ENCODE assay signal across 24 cellular contexts in genomic region chr10:109412353-109412752, GRCh38.
"Had no signal": no experiment of that assay in that cellular context is flagged by ENCODE, and none has a peak within 500 bp of the region (broad histone marks: within the 10 kb centered on the region; RNA-seq: fewer than 3 reads in every experiment).

No MANE protein-coding gene starts in this region.

- DNase-seq: immature natural killer cell; kidney; left colon; left lung; lower lobe of right lung; naive thymus-derived CD4-positive, alpha-beta T cell; right lobe of liver; stimulated activated CD4-positive, alpha-beta T cell treated with anti-CD3 and anti-CD28 coated beads, Interleukin-12 subunit alpha, Interleukin-12 subunit beta, amount 100 ng/mL, for 4 hours; stimulated activated CD4-positive, alpha-beta T cell treated with anti-CD3 and anti-CD28 coated beads, Interleukin-15, amount 100 ng/mL, for 24 hours; stimulated activated CD4-positive, alpha-beta T cell treated with anti-CD3 and anti-CD28 coated beads, Interleukin-2, amount 100 ng/mL, for 24 hours; stimulated activated CD4-positive, alpha-beta T cell treated with anti-CD3 and anti-CD28 coated beads, Interleukin-4, amount 100 ng/mL, for 1 hour; stimulated activated naive B cell treated with anti-CD40 and anti-IgM and Interleukin-4, amounts not matched to agents 10 μg/mL and 1 μg/mL and 100 μg/mL, for 72 hours; stimulated activated naive CD8-positive, alpha-beta T cell treated with anti-CD3 and anti-CD28 coated beads, Interleukin-15, Interleukin-2, amounts not matched to agents 100 U/mL and 50 U/mL, for 24 hours; stomach; transverse colon; upper lobe of left lung had no signal

- H3K4me3 ChIP-seq: left lung, lower lobe of right lung, mucosa of descending colon, ovary, right atrium auricular region, right lobe of liver, skin epidermis, stomach, testis, thyroid gland, transverse colon, upper lobe of left lung had no signal

- H3K9me3 Mint-ChIP-seq: natural killer cell treated with Interleukin-12 subunit alpha and Interleukin-12 subunit beta and Interleukin-15 and Interleukin-18, amount 100 ng/mL, for 72 hours had no signal

- H3K27me3 Mint-ChIP-seq: naive thymus-derived CD4-positive, alpha-beta T cell; natural killer cell treated with Interleukin-12 subunit alpha and Interleukin-12 subunit beta and Interleukin-15 and Interleukin-18, amount 100 ng/mL, for 72 hours; progenitor cell of endocrine pancreas; stimulated activated naive B cell treated with anti-CD40 and anti-IgM and Interleukin-4, amounts not matched to agents 10 μg/mL and 1 μg/mL and 100 μg/mL, for 72 hours had no signal

- H3K27me3 ChIP-seq: left lung, ovary, right atrium auricular region, right lobe of liver, stomach, testis, thyroid gland, transverse colon, upper lobe of left lung had no signal

- H3K36me3 ChIP-seq: left lung, lower lobe of right lung, ovary, right atrium auricular region, right lobe of liver, stomach, thyroid gland, transverse colon, upper lobe of left lung had no signal

- H3K4me1 Mint-ChIP-seq: immature natural killer cell; naive thymus-derived CD4-positive, alpha-beta T cell; stimulated activated naive B cell treated with anti-CD40 and anti-IgM and Interleukin-4, amounts not matched to agents 10 μg/mL and 1 μg/mL and 100 μg/mL, for 72 hours had no signal

- H3K27ac Mint-ChIP-seq: immature natural killer cell; naive thymus-derived CD4-positive, alpha-beta T cell; natural killer cell treated with Interleukin-12 subunit alpha and Interleukin-12 subunit beta and Interleukin-15 and Interleukin-18, amount 100 ng/mL, for 72 hours; progenitor cell of endocrine pancreas; stimulated activated naive B cell treated with anti-CD40 and anti-IgM and Interleukin-4, amounts not matched to agents 10 μg/mL and 1 μg/mL and 100 μg/mL, for 72 hours had no signal

- H3K36me3 Mint-ChIP-seq: immature natural killer cell; naive thymus-derived CD4-positive, alpha-beta T cell; natural killer cell treated with Interleukin-12 subunit alpha and Interleukin-12 subunit beta and Interleukin-15 and Interleukin-18, amount 100 ng/mL, for 72 hours; stimulated activated naive B cell treated with anti-CD40 and anti-IgM and Interleukin-4, amounts not matched to agents 10 μg/mL and 1 μg/mL and 100 μg/mL, for 72 hours had no signal

- H3K27ac ChIP-seq: left lung, lower lobe of right lung, ovary, right atrium auricular region, right lobe of liver, skin epidermis, stomach, testis, thyroid gland, transverse colon, upper lobe of left lung had no signal

- H3K4me1 ChIP-seq: left lung, lower lobe of right lung, right atrium auricular region, right lobe of liver, stomach, testis, thyroid gland, transverse colon, upper lobe of left lung had no signal

- H3K4me3 Mint-ChIP-seq: immature natural killer cell; naive thymus-derived CD4-positive, alpha-beta T cell; natural killer cell treated with Interleukin-12 subunit alpha and Interleukin-12 subunit beta and Interleukin-15 and Interleukin-18, amount 100 ng/mL, for 72 hours; stimulated activated naive B cell treated with anti-CD40 and anti-IgM and Interleukin-4, amounts not matched to agents 10 μg/mL and 1 μg/mL and 100 μg/mL, for 72 hours had no signal

- ATAC-seq: left lung; lower lobe of right lung; mucosa of descending colon; naive thymus-derived CD4-positive, alpha-beta T cell; natural killer cell treated with Interleukin-12 subunit alpha and Interleukin-12 subunit beta and Interleukin-15 and Interleukin-18, amount 100 ng/mL, for 72 hours; stimulated activated naive B cell treated with anti-CD40 and anti-IgM and Interleukin-4, amounts not matched to agents 10 μg/mL and 1 μg/mL and 100 μg/mL, for 72 hours; stimulated activated naive CD8-positive, alpha-beta T cell treated with anti-CD3 and anti-CD28 coated beads, Interleukin-15, Interleukin-2, amounts not matched to agents 100 U/mL and 50 U/mL, for 24 hours had no signal

- H3K9me3 ChIP-seq: left lung, lower lobe of right lung, mucosa of descending colon, ovary, right atrium auricular region, right lobe of liver, stomach, testis, thyroid gland, transverse colon, upper lobe of left lung had no signal
